In the genomic region with DNA sequence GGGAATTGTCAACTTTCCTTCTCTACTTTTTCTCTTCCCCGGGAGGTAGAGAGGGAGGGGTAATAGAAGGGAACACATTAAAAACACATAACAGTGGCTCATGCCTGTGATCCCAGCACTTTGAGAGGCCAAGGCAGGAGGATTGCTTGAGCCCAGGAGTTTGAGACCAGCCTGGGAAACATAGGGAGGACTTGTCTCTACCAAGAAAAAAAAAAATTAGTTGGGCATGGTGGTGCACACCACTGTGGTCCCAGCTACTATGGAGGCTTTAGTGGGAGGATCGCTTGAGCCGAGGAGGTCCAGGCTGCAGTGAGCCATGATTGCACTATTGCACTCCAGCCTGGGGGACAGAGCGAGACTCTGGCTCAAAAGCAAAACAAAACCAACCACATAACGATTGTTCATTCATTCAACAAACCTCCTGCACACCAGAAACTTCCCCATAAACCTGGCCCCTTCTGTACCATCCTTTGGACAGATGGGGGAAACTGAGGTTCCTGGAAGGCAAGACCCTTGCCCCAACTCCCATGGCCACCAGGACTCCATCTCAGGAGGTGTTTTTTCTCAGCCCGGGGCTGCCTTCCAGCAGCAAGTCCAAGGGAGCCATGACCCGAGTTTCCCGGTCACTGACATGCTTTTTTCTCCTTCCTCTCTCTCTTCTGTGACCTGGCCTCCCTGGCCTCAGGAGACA, we compare ENCODE assay signal across 13 cellular contexts. TPM values are rescaled to one million over a fixed set of nuclear protein-coding genes. Genes with fewer than 3 reads are reported as not detected.
DNase-seq lines count a peak whose midpoint lies in the region; ATAC-seq and TF ChIP-seq lines count a peak whose summit lies in the region.
"Had no signal": no experiment of that assay in that cellular context is flagged by ENCODE, and none has a peak within 500 bp of the region (broad histone marks: within the 10 kb centered on the region; RNA-seq: fewer than 3 reads in every experiment).

No MANE protein-coding gene starts in this region.

- peaks cover 23% of the 10 kb centered on the region for H3K27me3 Mint-ChIP-seq in activated naive CD8-positive, alpha-beta T cell treated with anti-CD3 and anti-CD28 coated beads, Interleukin-2, amount 50 U/mL, for 24 hours
- H3K27me3 Mint-ChIP-seq in glutamatergic neuron (ENCODE audit: unreplicated experiment): peaks cover 21% of the 10 kb centered on the region

- H3K36me3 Mint-ChIP-seq in activated naive CD8-positive, alpha-beta T cell treated with anti-CD3 and anti-CD28 coated beads, Interleukin-2, amount 50 U/mL, for 24 hours (ENCODE audit: low read depth): peaks cover 28% of the 10 kb centered on the region
- H3K36me3 Mint-ChIP-seq in glutamatergic neuron (ENCODE audit: unreplicated experiment): no peaks in the 10 kb centered on the region

- H3K4me1 Mint-ChIP-seq in activated naive CD8-positive, alpha-beta T cell treated with anti-CD3 and anti-CD28 coated beads, Interleukin-2, amount 50 U/mL, for 24 hours: peaks cover 45% of the 10 kb centered on the region
- H3K4me1 Mint-ChIP-seq in glutamatergic neuron (ENCODE audit: low read depth, unreplicated experiment): peaks cover 10% of the 10 kb centered on the region

- no peak for ATAC-seq in activated naive CD8-positive, alpha-beta T cell treated with anti-CD3 and anti-CD28 coated beads, Interleukin-2, amount 50 U/mL, for 24 hours
- ATAC-seq: sciatic nerve had no signal

- DNase-seq in activated effector memory CD4-positive, alpha-beta T cell treated with anti-CD3 and anti-CD28 coated beads, Interleukin-2, amount 50 U/mL, for 16 hours: peak; percentile 72
- no peak for DNase-seq in activated effector memory CD4-positive, alpha-beta T cell treated with Interleukin-2 at 50 U/mL for 16 hours
- no peak for DNase-seq in activated naive CD8-positive, alpha-beta T cell treated with anti-CD3 and anti-CD28 coated beads, Interleukin-2, amount 50 U/mL, for 24 hours
- DNase-seq in glutamatergic neuron (no peak), retina (peak; percentile 40), ureter (ENCODE audit: low spot score) (no peak), NCI-H2196 treated with DMSO at 0.1 percent for 48 hours (lab: John Stamatoyannopoulos, UW; ENCODE audit: unreplicated experiment) (no peak)
- no peak for DNase-seq in activated CD4-positive, alpha-beta T cell treated with anti-CD3 and anti-CD28 coated beads for 48 hours
- DNase-seq: activated CD4-positive, CD25-positive, alpha-beta regulatory T cell treated with anti-CD3 and anti-CD28 coated beads, Interleukin-2, amount 50 U/mL, for 72 hours; NCI-H2029; NK-92 treated with Interleukin-12 subunit alpha and Interleukin-12 subunit beta, amount 100 ng/mL, for 24 hours; tibial artery had no signal

- H3K4me3 Mint-ChIP-seq in activated naive CD8-positive, alpha-beta T cell treated with anti-CD3 and anti-CD28 coated beads, Interleukin-2, amount 50 U/mL, for 24 hours: peak overlapping the region; percentile 12
- peak overlapping the region; percentile 69 for H3K4me3 Mint-ChIP-seq in glutamatergic neuron (ENCODE audit: unreplicated experiment)

- no peak for TF ChIP-seq CTCF in glutamatergic neuron (IDR thresholded peaks at IDR 0.05; ENCODE audit: partially characterized antibody, unreplicated experiment)

- H3K9me3 Mint-ChIP-seq in activated naive CD8-positive, alpha-beta T cell treated with anti-CD3 and anti-CD28 coated beads, Interleukin-2, amount 50 U/mL, for 24 hours: no peaks in the 10 kb centered on the region
- H3K9me3 Mint-ChIP-seq in glutamatergic neuron (ENCODE audit: unreplicated experiment): peaks cover 6% of the 10 kb centered on the region

- H3K27ac Mint-ChIP-seq in activated naive CD8-positive, alpha-beta T cell treated with anti-CD3 and anti-CD28 coated beads, Interleukin-2, amount 50 U/mL, for 24 hours: no peak overlapping the region
- no peak overlapping the region for H3K27ac Mint-ChIP-seq in glutamatergic neuron (ENCODE audit: unreplicated experiment)

RNA-seq across cellular contexts. Expression of gene FOSB, which starts 4.2 kb away (rescaled TPM):
- total RNA-seq in glutamatergic neuron (ENCODE audit: unreplicated experiment) (not detected), ureter (1.5 TPM)

RNA-seq across cellular contexts. Expression of gene RTN2, which starts 24.8 kb away (rescaled TPM):
- total RNA-seq in glutamatergic neuron (ENCODE audit: unreplicated experiment) (179 TPM), ureter (5.8 TPM)

RNA-seq across cellular contexts. Expression of gene PPM1N, which starts 26.2 kb away (rescaled TPM):
- total RNA-seq in glutamatergic neuron (ENCODE audit: unreplicated experiment): 6.6 TPM
- 1.4 TPM for total RNA-seq in ureter

RNA-seq across cellular contexts. Expression of gene VASP, which starts 35.3 kb away (rescaled TPM):
- total RNA-seq in glutamatergic neuron (ENCODE audit: unreplicated experiment): 73.6 TPM
- total RNA-seq in ureter: 90.1 TPM

RNA-seq across cellular contexts. Expression of gene ERCC1, which starts 48.3 kb away (rescaled TPM):
- total RNA-seq in glutamatergic neuron (ENCODE audit: unreplicated experiment) (65.7 TPM), ureter (78.3 TPM)

Comparison
In these comparisons a context has a peak if more than half of its experiments do, and no peak if none do; other contexts are left out.
1. DNase-seq: peak in activated effector memory CD4-positive, alpha-beta T cell treated with anti-CD3 and anti-CD28 coated beads, Interleukin-2, amount 50 U/mL, for 16 hours (single experiment) and retina (single experiment); none in activated effector memory CD4-positive, alpha-beta T cell treated with Interleukin-2 at 50 U/mL for 16 hours (single experiment), activated naive CD8-positive, alpha-beta T cell treated with anti-CD3 and anti-CD28 coated beads, Interleukin-2, amount 50 U/mL, for 24 hours (single experiment), glutamatergic neuron (single experiment), ureter (single experiment), NCI-H2196 treated with DMSO at 0.1 percent for 48 hours (single experiment) and activated CD4-positive, alpha-beta T cell treated with anti-CD3 and anti-CD28 coated beads for 48 hours (single experiment).
2. RNA of gene RTN2, which starts 24.8 kb away (total RNA-seq): 179 TPM in glutamatergic neuron (single experiment); 5.8 TPM in ureter (single experiment); every median in the first group is over 10 times any median in the second.